In genomic region chr2:232339121-232340081, GRCh38 we compare ENCODE assay signal across 17 cellular contexts. TPM values are rescaled to one million over a fixed set of nuclear protein-coding genes. Genes with fewer than 3 reads are reported as not detected.
DNase-seq lines count a peak whose midpoint lies in the region; ATAC-seq, FAIRE-seq and TF ChIP-seq lines count a peak whose summit lies in the region.
"Had no signal": no experiment of that assay in that cellular context is flagged by ENCODE, and none has a peak within 500 bp of the region (broad histone marks: within the 10 kb centered on the region; RNA-seq: fewer than 3 reads in every experiment).

No MANE protein-coding gene starts in this region.

- no peak for TF ChIP-seq RAD21 in A549 (conservative IDR thresholded peaks at IDR 0.05 in 1 of 2, IDR thresholded peaks at IDR 0.05 in 1 of 2)

- H3K4me1 ChIP-seq in A549 (no peaks in the 10 kb centered on the region), uterus (no peaks in the 10 kb centered on the region)
- H3K4me1 ChIP-seq: psoas muscle had no signal

- DNase-seq in A549 (ENCODE audit: low read depth in 1 of 2, low spot score in 1 of 2) (no peak), ELF-1 (ENCODE audit: low read depth, low spot score) (peak; percentile 65), astrocyte of the spinal cord (ENCODE audit: low read depth, low spot score) (no peak), left colon (peak in 1 of 2 donors; percentile 19), uterus (no peak), UCSD-AML1 (lab: John Stamatoyannopoulos, UW; ENCODE audit: unreplicated experiment) (no peak)
- DNase-seq: CD4-positive, CD25-positive, alpha-beta regulatory T cell; MM.1S; stimulated activated CD4-positive, alpha-beta T cell treated with anti-CD3 and anti-CD28 coated beads, Interleukin-4, amount 100 ng/mL, for 1 hour; stimulated activated naive CD4-positive, alpha-beta T cell treated with Interleukin-2 at 50 U/mL for 16 hours; T-helper 9 cell had no signal

- no peak for TF ChIP-seq EP300 in A549 (IDR thresholded peaks at IDR 0.05)

- intact Hi-C loops in left colon (cut with DNase I, micrococcal nuclease) (no loop called here), uterus (cut with DNase I; ENCODE audit: low total_unique reads) (no loop called here)

- TF ChIP-seq POLR2A in A549 (IDR thresholded peaks at IDR 0.05; ENCODE audit: low read length) = no peak
- no peak for TF ChIP-seq POLR2A in uterus (IDR thresholded peaks at IDR 0.05)

- in situ Hi-C loops in astrocyte of the spinal cord (cut with HindIII; ENCODE audit: low sequenced_read_pairs) = no loop called here

- ATAC-seq in A549 = peak; percentile 26 to 57; a peak in 3 of 6 replicates
- ATAC-seq in left colon = peak; percentile 5
- ATAC-seq in GM21367 (IDR thresholded peaks at IDR 0.05; ENCODE audit: unreplicated experiment) = no peak
- no peak for ATAC-seq in GM21447 (IDR thresholded peaks at IDR 0.05; ENCODE audit: unreplicated experiment)

- FAIRE-seq in A549 (lab: Jason Lieb, UNC) = no peak
- FAIRE-seq: astrocyte had no signal

- no peak overlapping the region for H3K4me3 ChIP-seq in A549
- H3K4me3 ChIP-seq in astrocyte of the spinal cord (ENCODE audit: low read depth, low read length) = no peak overlapping the region
- no peak overlapping the region for H3K4me3 ChIP-seq in uterus
- H3K4me3 ChIP-seq: psoas muscle had no signal

- no peaks in the 10 kb centered on the region for H3K36me3 ChIP-seq in uterus

- H3K27me3 ChIP-seq in uterus = no peaks in the 10 kb centered on the region

- TF ChIP-seq CTCF in A549 (IDR thresholded peaks at IDR 0.05) (no peak), astrocyte of the spinal cord (IDR thresholded peaks at IDR 0.05; ENCODE audit: low read depth, low read length) (peak; percentile 37), uterus (IDR thresholded peaks at IDR 0.05) (no peak)

- H3K9me3 ChIP-seq in A549 (no peaks in the 10 kb centered on the region), uterus (no peaks in the 10 kb centered on the region)
- H3K9me3 ChIP-seq: psoas muscle had no signal

- CTCF ChIA-PET in A549 (lab: Yijun Ruan, JAX) = interaction anchor here (1.6 to 4.2 kb wide), 4 partner anchors 10 to 438 kb away, joined by 6 to 19 read pairs (median 7); no protein-coding TSS in a partner anchor

- 83% methylated on average over 21 of the region's 23 CpGs for WGBS in A549 (ENCODE audit: missing lambda C conversion rate)

- H3K4me2 ChIP-seq in A549 = no peak overlapping the region

- POLR2A ChIA-PET in A549 (lab: Yijun Ruan, JAX) = no interaction called here

- H3K27ac ChIP-seq in A549 = no peak overlapping the region
- no peak overlapping the region for H3K27ac ChIP-seq in uterus
- H3K27ac ChIP-seq: psoas muscle had no signal

TF ChIP-seq in A549, 52 proteins besides CTCF, POLR2A, EP300 and RAD21:
- TF ChIP-seq PHF8 (IDR thresholded peaks at IDR 0.05; ENCODE audit: borderline replicate concordance, low read depth) (no peak), NPAS2 (CRISPR knock-in tag; IDR thresholded peaks at IDR 0.05; ENCODE audit: borderline replicate concordance) (no peak), ZNF302 (CRISPR knock-in tag; IDR thresholded peaks at IDR 0.05) (no peak)

RNA-seq across cellular contexts. Expression of gene ALPP, which starts 39.1 kb away (rescaled TPM):
- polyA plus RNA-seq in A549 (2011; rRNA removed) (0.05 and 0.10 TPM in 2 replicates), A549 (2017; fragmentation: RNase III; extraction: RNeasy Plus Mini Kit Qiagen cat#74134 plus additional on column Dnase treatment) (0.18 to 0.31 TPM (median 0.18 TPM) in 3 replicates)
- polyA plus RNA-seq in A549 (2012; cell fraction: cytosol; rRNA removed) = 0.05 and 0.11 TPM in 2 replicates
- polyA plus RNA-seq in A549 (2012; cell fraction: nucleus; rRNA removed) = 0.20 and 0.22 TPM in 2 replicates
- 0.17 TPM in 1 of 2 replicates, not detected in the other for polyA minus RNA-seq in A549 (2011; rRNA and poly(A)+ RNA removed)
- total RNA-seq in left colon (under 1 TPM in 1 of 2 donors, not detected in 1; 0.15 TPM), uterus (under 1 TPM in 1 of 4 donors, not detected in 3; 0.62 TPM)
- total RNA-seq: CD4-positive, CD25-positive, alpha-beta regulatory T cell; epithelial cell of proximal tubule; psoas muscle; RPMI7951 had no signal
- polyA plus RNA-seq: CD4-positive, CD25-positive, alpha-beta regulatory T cell; psoas muscle had no signal

Comparison
In these comparisons a context has a peak if more than half of its experiments do, and no peak if none do; other contexts are left out.
1. ATAC-seq: peak in A549 (2 of 2) and left colon (single experiment); none in GM21367 (single experiment) and GM21447 (single experiment).